16 cellular contexts compared by ENCODE assay signal in genomic region chr3:72287941-72288340, GRCh38.
"Had no signal": no experiment of that assay in that cellular context is flagged by ENCODE, and none has a peak within 500 bp of the region (broad histone marks: within the 10 kb centered on the region; RNA-seq: fewer than 3 reads in every experiment).

No MANE protein-coding gene starts in this region.

- DNase-seq: activated CD4-positive, alpha-beta T cell treated with anti-CD3 and anti-CD28 coated beads, Interleukin-2, amount 50 U/mL, for 4 hours; activated gamma-delta T cell treated with Interleukin-2 at 50 U/mL for 16 hours; activated T-cell treated with anti-CD3 and anti-CD28 coated beads for 4 hours; dorsolateral prefrontal cortex; heart left ventricle; mesendoderm; naive thymus-derived CD4-positive, alpha-beta T cell; ovary; stimulated activated naive B cell treated with anti-CD40 and anti-IgM and Interleukin-4, amounts not matched to agents 10 μg/mL and 1 μg/mL and 100 μg/mL, for 72 hours; T-helper 2 cell; upper lobe of right lung had no signal

- H3K9me3 ChIP-seq: ovary, upper lobe of right lung had no signal

- H3K27me3 Mint-ChIP-seq: activated naive CD8-positive, alpha-beta T cell had no signal

- H3K27me3 ChIP-seq: gastroesophageal sphincter, heart left ventricle, neural progenitor cell, ovary, upper lobe of right lung had no signal

- H3K27ac ChIP-seq: heart left ventricle, neural progenitor cell, ovary, upper lobe of right lung had no signal

- H3K36me3 Mint-ChIP-seq: activated naive CD8-positive, alpha-beta T cell; neural progenitor cell had no signal

- H3K9me3 Mint-ChIP-seq: neural progenitor cell had no signal

- ATAC-seq: gastroesophageal sphincter; heart left ventricle; naive thymus-derived CD4-positive, alpha-beta T cell; sciatic nerve; stimulated activated naive B cell treated with anti-CD40 and anti-IgM and Interleukin-4, amounts not matched to agents 10 μg/mL and 1 μg/mL and 100 μg/mL, for 72 hours; upper lobe of right lung had no signal

- H3K4me3 Mint-ChIP-seq: activated T-helper 1 cell treated with anti-CD3 and anti-CD28 coated beads, Interleukin-12 subunit alpha, Interleukin-12 subunit beta, Interleukin-2, Interleukin-4 antibody, amounts not matched to agents 30 ng/mL and 10 ng/mL and 1 ng/mL, durations not matched to agents 14 hours and 24 hours and 36 hours; neural progenitor cell; stimulated activated naive B cell treated with anti-CD40 and anti-IgM and Interleukin-4, amounts not matched to agents 10 μg/mL and 1 μg/mL and 100 μg/mL, for 72 hours had no signal

- H3K36me3 ChIP-seq: gastroesophageal sphincter, heart left ventricle, neural progenitor cell, ovary, upper lobe of right lung had no signal

- H3K27ac Mint-ChIP-seq: activated naive CD8-positive, alpha-beta T cell; activated T-helper 1 cell treated with anti-CD3 and anti-CD28 coated beads, Interleukin-12 subunit alpha, Interleukin-12 subunit beta, Interleukin-2, Interleukin-4 antibody, amounts not matched to agents 30 ng/mL and 10 ng/mL and 1 ng/mL, durations not matched to agents 14 hours and 24 hours and 36 hours; naive thymus-derived CD4-positive, alpha-beta T cell; neural progenitor cell; stimulated activated naive B cell treated with anti-CD40 and anti-IgM and Interleukin-4, amounts not matched to agents 10 μg/mL and 1 μg/mL and 100 μg/mL, for 72 hours had no signal

- H3K4me3 ChIP-seq: gastroesophageal sphincter, heart left ventricle, neural progenitor cell, ovary, upper lobe of right lung had no signal
